In the genomic region with DNA sequence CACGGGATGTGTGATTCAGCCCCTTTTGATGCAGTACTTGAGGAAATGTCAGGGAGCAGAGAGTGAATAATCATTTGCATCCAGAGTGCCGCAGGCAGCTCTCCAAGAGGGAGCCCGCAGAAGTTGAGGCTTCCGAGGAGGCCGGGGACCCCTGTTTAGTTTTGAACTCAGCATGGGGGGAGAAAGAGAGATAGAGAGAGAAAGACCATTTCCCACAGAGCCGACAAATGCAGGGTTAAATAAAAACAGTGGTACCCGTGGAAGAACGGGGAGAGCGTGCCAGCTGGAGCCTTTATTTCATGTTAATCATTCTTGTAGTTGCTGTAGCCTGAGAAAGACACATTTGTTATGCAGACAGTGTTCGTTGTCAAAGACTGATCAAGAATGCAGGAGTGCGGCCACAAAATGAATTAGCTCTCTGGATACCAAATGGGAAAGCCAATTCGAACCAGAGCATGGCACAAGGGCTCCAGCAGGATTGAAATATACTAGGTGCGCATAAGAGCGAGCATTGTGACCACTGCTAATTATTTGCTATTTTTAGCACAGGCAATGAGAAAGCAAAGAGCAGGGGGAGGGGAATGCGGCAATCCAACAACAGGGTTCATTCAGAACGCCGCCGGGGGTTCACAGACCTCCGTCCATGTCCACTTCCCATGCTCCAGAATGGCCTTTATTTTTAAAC, we compare ENCODE assay signal across 1 cellular context.
TF ChIP-seq lines count a peak whose summit lies in the region.

No MANE protein-coding gene starts in this region.

TF ChIP-seq in H1, 55 proteins besides CTCF, POLR2A, EP300 and RAD21 (continued from another document):
- TF ChIP-seq RXRA (IDR thresholded peaks at IDR 0.05; ENCODE audit: insufficient read depth, low read depth, low read length) (no peak), CHD2 (IDR thresholded peaks at IDR 0.05; ENCODE audit: low read length) (no peak), PHF8 (conservative IDR thresholded peaks at IDR 0.05; ENCODE audit: low read depth, low read length) (no peak), TAF7 (optimal IDR thresholded peaks at IDR 0.05; ENCODE audit: borderline replicate concordance, low read depth, low read length) (no peak), FOSL1 (IDR thresholded peaks at IDR 0.05; ENCODE audit: insufficient read depth, low read depth, low read length) (no peak), BRCA1 (IDR thresholded peaks at IDR 0.05; ENCODE audit: low read depth, low read length) (no peak), SIX5 (IDR thresholded peaks at IDR 0.05; ENCODE audit: low read depth, low read length) (no peak)
- TF ChIP-seq, protein P1, sequence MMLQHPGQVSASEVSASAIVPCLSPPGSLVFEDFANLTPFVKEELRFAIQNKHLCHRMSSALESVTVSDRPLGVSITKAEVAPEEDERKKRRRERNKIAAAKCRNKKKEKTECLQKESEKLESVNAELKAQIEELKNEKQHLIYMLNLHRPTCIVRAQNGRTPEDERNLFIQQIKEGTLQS (IDR thresholded peaks at IDR 0.05; ENCODE audit: insufficient read depth, low read depth, low read length) = no peak
- TF ChIP-seq, protein P2, sequence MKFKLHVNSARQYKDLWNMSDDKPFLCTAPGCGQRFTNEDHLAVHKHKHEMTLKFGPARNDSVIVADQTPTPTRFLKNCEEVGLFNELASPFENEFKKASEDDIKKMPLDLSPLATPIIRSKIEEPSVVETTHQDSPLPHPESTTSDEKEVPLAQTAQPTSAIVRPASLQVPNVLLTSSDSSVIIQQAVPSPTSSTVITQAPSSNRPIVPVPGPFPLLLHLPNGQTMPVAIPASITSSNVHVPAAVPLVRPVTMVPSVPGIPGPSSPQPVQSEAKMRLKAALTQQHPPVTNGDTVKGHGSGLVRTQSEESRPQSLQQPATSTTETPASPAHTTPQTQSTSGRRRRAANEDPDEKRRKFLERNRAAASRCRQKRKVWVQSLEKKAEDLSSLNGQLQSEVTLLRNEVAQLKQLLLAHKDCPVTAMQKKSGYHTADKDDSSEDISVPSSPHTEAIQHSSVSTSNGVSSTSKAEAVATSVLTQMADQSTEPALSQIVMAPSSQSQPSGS (IDR thresholded peaks at IDR 0.05; ENCODE audit: low read length) = 0 out of 2 replicates have a peak, but pooled peaks have one; percentile 33
